1 cellular context compared by ENCODE assay signal in genomic region chr2:96903318-96903717, GRCh38.
TF ChIP-seq lines count a peak whose summit lies in the region.

No MANE protein-coding gene starts in this region.

TF ChIP-seq in HCT116, 20 proteins besides CTCF, POLR2A, EP300 and RAD21 (continued from another document):
- TF ChIP-seq ATF3 (IDR thresholded peaks at IDR 0.05) (no peak), ZBTB33 (IDR thresholded peaks at IDR 0.05; ENCODE audit: extremely low read depth, insufficient replicate concordance, low read length) (no peak), EZH2 (IDR thresholded peaks at IDR 0.05) (no peak)
